ENCODE assay signal across 24 cellular contexts in the genomic region with DNA sequence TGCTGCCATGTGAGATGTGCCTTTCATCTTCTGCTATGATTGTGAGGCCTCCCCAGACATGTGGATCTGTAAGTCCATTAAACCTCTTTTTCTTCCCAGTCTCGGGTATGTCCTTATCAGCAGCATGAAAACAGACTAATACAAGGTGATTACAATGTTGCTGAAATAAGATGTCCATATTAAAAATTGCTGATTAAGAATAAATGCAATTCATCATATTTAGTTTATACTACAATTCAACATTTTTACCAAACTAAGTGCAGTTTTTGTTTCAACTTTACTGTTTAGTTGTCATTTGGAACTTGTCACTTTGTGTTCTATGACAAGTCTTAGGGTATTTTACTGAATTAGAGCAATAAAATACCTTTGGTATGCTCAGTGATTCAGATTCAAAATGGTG.
DNase-seq lines count a peak whose midpoint lies in the region; ATAC-seq, FAIRE-seq and TF ChIP-seq lines count a peak whose summit lies in the region.
"Had no signal": no experiment of that assay in that cellular context is flagged by ENCODE, and none has a peak within 500 bp of the region (broad histone marks: within the 10 kb centered on the region; RNA-seq: fewer than 3 reads in every experiment).

No MANE protein-coding gene starts in this region.

- FAIRE-seq in HepG2 (lab: Jason Lieb, UNC) (no peak), K562 (lab: Jason Lieb, UNC) (no peak)
- FAIRE-seq: GM12878, GM12892, GM18507 had no signal

- in situ Hi-C loops in HepG2 (cut with HindIII; ENCODE audit: extremely low pct_ligation_motif_present, low pct_unique_long_range_greater_than_20kb) = no loop called here
- in situ Hi-C loops in K562 (cut with MboI) = no loop called here

- POLR2A ChIA-PET in HepG2 (lab: Yijun Ruan, JAX) (no interaction called here), K562 (lab: Yijun Ruan, JAX) (no interaction called here)

- TF ChIP-seq EP300 in HepG2 (IDR thresholded peaks at IDR 0.05; ENCODE audit: low read depth in 2 of 2, low read length in 2 of 2) (no peak), HepG2 (CRISPR knock-in tag; IDR thresholded peaks at IDR 0.05; ENCODE audit: borderline replicate concordance) (no peak), K562 (IDR thresholded peaks at IDR 0.05; ENCODE audit: low read length) (no peak)

- H3K27ac ChIP-seq in HepG2 (ENCODE audit: extremely low read length, insufficient read depth, low read length) = no peak overlapping the region
- no peak overlapping the region for H3K27ac ChIP-seq in right lobe of liver
- no peak overlapping the region for H3K27ac ChIP-seq in K562 (ENCODE audit: extremely low read depth, low read depth, low read length)
- H3K27ac ChIP-seq: 22Rv1, BLaER1 had no signal

- no peak overlapping the region for H3K4me2 ChIP-seq in HepG2 (ENCODE audit: low read depth, low read length)
- H3K4me2 ChIP-seq in K562 (ENCODE audit: insufficient read depth, low read length) = no peak overlapping the region
- H3K4me2 ChIP-seq: BLaER1 had no signal

- no peaks in the 10 kb centered on the region for H3K27me3 ChIP-seq in HepG2 (ENCODE audit: control insufficient read depth in 1 of 2, insufficient read depth in 2 of 2, low read length in 2 of 2)
- H3K27me3 ChIP-seq in right lobe of liver = no peaks in the 10 kb centered on the region
- H3K27me3 ChIP-seq in K562 (ENCODE audit: control insufficient read depth in 2 of 2, insufficient read depth in 2 of 2, low read length in 2 of 2) = no peaks in the 10 kb centered on the region
- H3K27me3 ChIP-seq: BE2C, BLaER1 had no signal

- no peak overlapping the region for H3K4me3 ChIP-seq in HepG2 (replicated peaks in 1 of 3; ENCODE audit: insufficient read depth in 1 of 3, low read depth in 2 of 3, low read length in 3 of 3)
- no peak overlapping the region for H3K4me3 ChIP-seq in right lobe of liver
- no peak overlapping the region for H3K4me3 ChIP-seq in K562
- H3K4me3 ChIP-seq: BLaER1, GM12878 had no signal

- CTCF ChIA-PET in HepG2 (lab: Yijun Ruan, JAX; ENCODE audit: low intra/inter-chr PET ratio, low total read pairs) = no interaction called here
- CTCF ChIA-PET in K562 (lab: Yijun Ruan, JAX; ENCODE audit: low intra/inter-chr PET ratio) = no interaction called here

- H3K9ac ChIP-seq in HepG2 (ENCODE audit: insufficient read depth, low read depth, low read length) (no peak overlapping the region), K562 (ENCODE audit: insufficient read depth in 1 of 2, low read depth in 2 of 2, low read length in 2 of 2) (no peak overlapping the region)
- H3K9ac ChIP-seq: BLaER1 had no signal

- 0% methylated on average over 1 of the region's 1 CpG for WGBS in HepG2 (ENCODE audit: low lambda C conversion rate)
- 69% methylated on average over 1 of the region's 1 CpG for WGBS in right lobe of liver (ENCODE audit: insufficient coverage, low coverage, low lambda C conversion rate, missing lambda C conversion rate)
- 0% methylated on average over 1 of the region's 1 CpG for WGBS in K562 (ENCODE audit: insufficient coverage, low coverage, missing lambda C conversion rate)

- no peak for ATAC-seq in HepG2
- ATAC-seq in right lobe of liver = no peak
- no peak for ATAC-seq in K562
- ATAC-seq: GM12878 had no signal

- no peak for TF ChIP-seq RAD21 in HepG2 (CRISPR knock-in tag; IDR thresholded peaks at IDR 0.05)
- TF ChIP-seq RAD21 in K562 (CRISPR knock-in tag; conservative IDR thresholded peaks at IDR 0.05 in 1 of 2, IDR thresholded peaks at IDR 0.05 in 1 of 2) = no peak

- BruUV-seq in HepG2 (replicated peaks; lab: Mats Ljungman, UMichigan) (no TSS peak), K562 (replicated peaks; lab: Mats Ljungman, UMichigan) (no TSS peak)

- no peak for DNase-seq in HepG2 (ENCODE audit: low spot score)
- DNase-seq in right lobe of liver = no peak
- no peak for DNase-seq in K562 (ENCODE audit: extremely low read depth in 1 of 4, low spot score in 3 of 4)
- no peak for DNase-seq in nucleus accumbens (lab: John Stamatoyannopoulos, UW)
- DNase-seq in NCI-H1694 treated with DMSO at 0.1 percent for 48 hours (lab: John Stamatoyannopoulos, UW) = no peak
- DNase-seq: ACHN; BE2C; C1 segment of cervical spinal cord; CD4-positive, alpha-beta memory T cell; CD4-positive, CD25-positive, alpha-beta regulatory T cell; CD8-positive, alpha-beta memory T cell; COR-L47; DMS 273 treated with DMSO at 0.1 percent for 48 hours; DMS153; DMS53; DMS79; DND-41; EL; GDM1 had no signal

- no peaks in the 10 kb centered on the region for H3K36me3 ChIP-seq in HepG2 (replicated peaks in 1 of 2; ENCODE audit: control insufficient read depth in 1 of 2, insufficient read depth in 2 of 2, low read length in 2 of 2)
- no peaks in the 10 kb centered on the region for H3K36me3 ChIP-seq in right lobe of liver
- no peaks in the 10 kb centered on the region for H3K36me3 ChIP-seq in K562 (ENCODE audit: control insufficient read depth, insufficient read depth, low read length)
- H3K36me3 ChIP-seq: BE2C, BLaER1 had no signal

- no peaks in the 10 kb centered on the region for H3K9me1 ChIP-seq in K562 (ENCODE audit: control insufficient read depth, insufficient read depth, low read length)

- no peak for TF ChIP-seq CTCF in HepG2 (CRISPR knock-in tag; IDR thresholded peaks at IDR 0.05)
- no peak for TF ChIP-seq CTCF in right lobe of liver (IDR thresholded peaks at IDR 0.05)
- no peak for TF ChIP-seq CTCF in K562 (IDR thresholded peaks at IDR 0.05 in 2 of 3, conservative IDR thresholded peaks at IDR 0.05 in 1 of 3; ENCODE audit: insufficient read depth in 2 of 3, low read depth in 1 of 3, low read length in 3 of 3)

- no peaks in the 10 kb centered on the region for H3K9me3 ChIP-seq in HepG2 (ENCODE audit: low read length)
- H3K9me3 ChIP-seq in right lobe of liver = no peaks in the 10 kb centered on the region
- H3K9me3 ChIP-seq in K562 (replicated peaks; ENCODE audit: control insufficient read depth, insufficient read depth, low read depth, low read length) = no peaks in the 10 kb centered on the region
- H3K9me3 ChIP-seq: BE2C, BLaER1 had no signal

- TF ChIP-seq POLR2A in HepG2 (IDR thresholded peaks at IDR 0.05; ENCODE audit: insufficient read depth in 1 of 2, low read depth in 2 of 2, low read length in 2 of 2) = no peak
- TF ChIP-seq POLR2A in right lobe of liver (IDR thresholded peaks at IDR 0.05) = no peak
- no peak for TF ChIP-seq POLR2A in K562 (conservative IDR thresholded peaks at IDR 0.05)

- intact Hi-C loops in HepG2 (cut with micrococcal nuclease; ENCODE audit: unreplicated experiment) = no loop called here
- intact Hi-C loops in right lobe of liver (cut with DNase I) = no loop called here
- intact Hi-C loops in K562 (cut with micrococcal nuclease) = no loop called here

- H3K79me2 ChIP-seq in HepG2 (ENCODE audit: insufficient read depth, low read length) = no peaks in the 10 kb centered on the region
- H3K79me2 ChIP-seq in K562 (ENCODE audit: control insufficient read depth, insufficient read depth, low read length) = no peaks in the 10 kb centered on the region

- H2AFZ ChIP-seq in HepG2 (ENCODE audit: low read length) (no peak overlapping the region), K562 (ENCODE audit: low read depth, low read length) (no peak overlapping the region)

- H3K4me1 ChIP-seq in HepG2 (ENCODE audit: insufficient read depth, low read length) (no peaks in the 10 kb centered on the region), right lobe of liver (no peaks in the 10 kb centered on the region), K562 (replicated peaks in 1 of 2; ENCODE audit: control insufficient read depth in 2 of 2, insufficient read depth in 2 of 2, low read length in 2 of 2) (no peaks in the 10 kb centered on the region)

- H4K20me1 ChIP-seq in HepG2 (ENCODE audit: insufficient read depth, low read length) (no peaks in the 10 kb centered on the region), K562 (replicated peaks; ENCODE audit: control insufficient read depth, insufficient read depth, low read length) (no peaks in the 10 kb centered on the region)
- H4K20me1 ChIP-seq: BLaER1 had no signal

TF ChIP-seq in HepG2, 621 proteins besides CTCF, POLR2A, EP300 and RAD21:
- TF ChIP-seq MAFF (IDR thresholded peaks at IDR 0.05; ENCODE audit: low read depth, low read length) (peak; percentile 76), FOSL1 (CRISPR knock-in tag; IDR thresholded peaks at IDR 0.05; ENCODE audit: borderline replicate concordance) (no peak), MAFK (conservative IDR thresholded peaks at IDR 0.05 in 1 of 2, IDR thresholded peaks at IDR 0.05 in 1 of 2; ENCODE audit: low read length in 2 of 2) (peak; percentile 67 to 80)

TF ChIP-seq in K562, 482 proteins besides CTCF, POLR2A, EP300 and RAD21:
- TF ChIP-seq ZNF316 (IDR thresholded peaks at IDR 0.05) (peak; percentile 66), C11orf30 (IDR thresholded peaks at IDR 0.05; ENCODE audit: low read depth) (peak; percentile 49; the same call in 1 of the 2 replicates), ZNF512 (tag; IDR thresholded peaks at IDR 0.05) (no peak), MAFG (tag; conservative IDR thresholded peaks at IDR 0.05) (peak; percentile 34; the same call in 1 of the 2 replicates)

Comparison
In these comparisons a context has a peak if more than half of its experiments do, and no peak if none do; other contexts are left out.
1. Of the 241 proteins assayed by ChIP-seq in both HepG2 and K562: peak only in HepG2: MAFF and MAFK; only in K562: MAFG; in both: none; in neither: 238.